1 cellular context compared by ENCODE assay signal in genomic region chr5:181217111-181217804, GRCh38.
TF ChIP-seq lines count a peak whose summit lies in the region.

No MANE protein-coding gene starts in this region.

TF ChIP-seq in HepG2, 621 proteins besides CTCF, POLR2A, EP300 and RAD21 (continued from another document and continues in another):
- TF ChIP-seq GLI4 (CRISPR knock-in tag; IDR thresholded peaks at IDR 0.05; ENCODE audit: borderline replicate concordance) = no peak; the same call in 1 of the 2 replicates
- TF ChIP-seq ZNF460 (CRISPR knock-in tag; IDR thresholded peaks at IDR 0.05; ENCODE audit: borderline replicate concordance) = no peak
- no peak for TF ChIP-seq ZNF563 (CRISPR knock-in tag; IDR thresholded peaks at IDR 0.05)
- no peak for TF ChIP-seq KLF13 (CRISPR knock-in tag; IDR thresholded peaks at IDR 0.05)
- no peak for TF ChIP-seq ZZZ3 (CRISPR knock-in tag; IDR thresholded peaks at IDR 0.05; ENCODE audit: borderline replicate concordance)
- no peak for TF ChIP-seq BHLHE40 (IDR thresholded peaks at IDR 0.05; ENCODE audit: low read length)
- no peak for TF ChIP-seq CHD4 (IDR thresholded peaks at IDR 0.05; ENCODE audit: borderline replicate concordance, low read length)
- no peak for TF ChIP-seq ZNF773 (CRISPR knock-in tag; IDR thresholded peaks at IDR 0.05; ENCODE audit: borderline replicate concordance)
- no peak for TF ChIP-seq MEIS2 (CRISPR knock-in tag; IDR thresholded peaks at IDR 0.05)
- TF ChIP-seq GFI1 (CRISPR knock-in tag; IDR thresholded peaks at IDR 0.05; ENCODE audit: borderline replicate concordance) = no peak
- no peak for TF ChIP-seq ZNF704 (CRISPR knock-in tag; IDR thresholded peaks at IDR 0.05; ENCODE audit: borderline replicate concordance)
- TF ChIP-seq NR0B2 (CRISPR knock-in tag; IDR thresholded peaks at IDR 0.05) = peak; percentile 64; the same call in 1 of the 2 replicates
- TF ChIP-seq BRF2 (CRISPR knock-in tag; IDR thresholded peaks at IDR 0.05) = no peak
- TF ChIP-seq ZNF296 (CRISPR knock-in tag; conservative IDR thresholded peaks at IDR 0.05) = no peak
- no peak for TF ChIP-seq BORCS8-MEF2B (CRISPR knock-in tag; IDR thresholded peaks at IDR 0.05)
- no peak for TF ChIP-seq ZNF644 (CRISPR knock-in tag; IDR thresholded peaks at IDR 0.05; ENCODE audit: low read depth)
- TF ChIP-seq PHB2 (IDR thresholded peaks at IDR 0.05; ENCODE audit: partially characterized antibody) = no peak
- TF ChIP-seq HMG20A (CRISPR knock-in tag; IDR thresholded peaks at IDR 0.05; ENCODE audit: borderline replicate concordance) = no peak
- no peak for TF ChIP-seq PHF20 (CRISPR knock-in tag; IDR thresholded peaks at IDR 0.05)
- TF ChIP-seq RFXANK (CRISPR knock-in tag; IDR thresholded peaks at IDR 0.05) = no peak
- TF ChIP-seq PAF1 (CRISPR knock-in tag; IDR thresholded peaks at IDR 0.05) = no peak
- no peak for TF ChIP-seq RXRA (CRISPR knock-in tag; IDR thresholded peaks at IDR 0.05)
- TF ChIP-seq SIX1 (CRISPR knock-in tag; IDR thresholded peaks at IDR 0.05; ENCODE audit: borderline replicate concordance) = no peak
- no peak for TF ChIP-seq JUN (CRISPR knock-in tag; IDR thresholded peaks at IDR 0.05)
- TF ChIP-seq SNRNP70 (IDR thresholded peaks at IDR 0.05; ENCODE audit: low read depth, low read length) = no peak
- no peak for TF ChIP-seq STAT5B (CRISPR knock-in tag; IDR thresholded peaks at IDR 0.05)
- TF ChIP-seq THRA (CRISPR knock-in tag; IDR thresholded peaks at IDR 0.05; ENCODE audit: borderline replicate concordance) = no peak; the same call in 1 of the 2 replicates
- TF ChIP-seq ZNF577 (CRISPR knock-in tag; IDR thresholded peaks at IDR 0.05; ENCODE audit: borderline replicate concordance, low read depth) = no peak
- no peak for TF ChIP-seq EEA1 (CRISPR knock-in tag; IDR thresholded peaks at IDR 0.05; ENCODE audit: borderline replicate concordance)
- no peak for TF ChIP-seq MIER2 (CRISPR knock-in tag; IDR thresholded peaks at IDR 0.05)
- TF ChIP-seq SNAPC2 (CRISPR knock-in tag; IDR thresholded peaks at IDR 0.05) = no peak
- TF ChIP-seq RBFOX2 (IDR thresholded peaks at IDR 0.05; ENCODE audit: low read depth, low read length) = no peak
- TF ChIP-seq E2F5 (CRISPR knock-in tag; conservative IDR thresholded peaks at IDR 0.05) = no peak
- TF ChIP-seq HIVEP1 (CRISPR knock-in tag; IDR thresholded peaks at IDR 0.05) = peak; percentile 72; the same call in 1 of the 2 replicates
- no peak for TF ChIP-seq TP53 (CRISPR knock-in tag; conservative IDR thresholded peaks at IDR 0.05)
- no peak for TF ChIP-seq ZNF678 (CRISPR knock-in tag; IDR thresholded peaks at IDR 0.05)
- no peak for TF ChIP-seq XRCC5 (optimal IDR thresholded peaks at IDR 0.05; ENCODE audit: low read length)
- 0 out of 2 replicates have a peak, but pooled peaks have one; percentile 50 for TF ChIP-seq ZNF431 (CRISPR knock-in tag; IDR thresholded peaks at IDR 0.05; ENCODE audit: borderline replicate concordance, low read depth)
- TF ChIP-seq KMT2A (CRISPR knock-in tag; IDR thresholded peaks at IDR 0.05) = no peak; the same call in 1 of the 2 replicates
- no peak for TF ChIP-seq ELF4 (CRISPR knock-in tag; IDR thresholded peaks at IDR 0.05; ENCODE audit: borderline replicate concordance)
- TF ChIP-seq ZNF652 (CRISPR knock-in tag; IDR thresholded peaks at IDR 0.05; ENCODE audit: borderline replicate concordance, low read depth) = no peak
- TF ChIP-seq ZNF503 (CRISPR knock-in tag; IDR thresholded peaks at IDR 0.05) = no peak
- TF ChIP-seq GMEB1 (CRISPR knock-in tag; IDR thresholded peaks at IDR 0.05; ENCODE audit: borderline replicate concordance) = 0 out of 2 replicates have a peak, but pooled peaks have one; percentile 21
- TF ChIP-seq MLX (CRISPR knock-in tag; IDR thresholded peaks at IDR 0.05) = no peak
- no peak for TF ChIP-seq ZFYVE20 (CRISPR knock-in tag; IDR thresholded peaks at IDR 0.05; ENCODE audit: borderline replicate concordance, low read depth)
- TF ChIP-seq NFATC3 (CRISPR knock-in tag; IDR thresholded peaks at IDR 0.05) = no peak
- peak; percentile 72 for TF ChIP-seq ZFX (CRISPR knock-in tag; IDR thresholded peaks at IDR 0.05; ENCODE audit: low read depth)
- no peak; the same call in 1 of the 2 replicates for TF ChIP-seq ZNF580 (CRISPR knock-in tag; IDR thresholded peaks at IDR 0.05; ENCODE audit: borderline replicate concordance, low read depth)
- no peak for TF ChIP-seq NR2F6 (IDR thresholded peaks at IDR 0.05)
- no peak for TF ChIP-seq NR2F6 (CRISPR knock-in tag; IDR thresholded peaks at IDR 0.05)
- no peak for TF ChIP-seq NR2C2 (CRISPR knock-in tag; IDR thresholded peaks at IDR 0.05; ENCODE audit: borderline replicate concordance)
- no peak for TF ChIP-seq GZF1 (CRISPR knock-in tag; IDR thresholded peaks at IDR 0.05)
- TF ChIP-seq ZNF775 (CRISPR knock-in tag; IDR thresholded peaks at IDR 0.05; ENCODE audit: borderline replicate concordance) = no peak
- TF ChIP-seq ZNF18 (CRISPR knock-in tag; IDR thresholded peaks at IDR 0.05; ENCODE audit: insufficient replicate concordance) = no peak
- TF ChIP-seq ARNTL (CRISPR knock-in tag; IDR thresholded peaks at IDR 0.05) = no peak
- no peak for TF ChIP-seq ZFP62 (CRISPR knock-in tag; IDR thresholded peaks at IDR 0.05)
- no peak for TF ChIP-seq ZFP82 (CRISPR knock-in tag; IDR thresholded peaks at IDR 0.05; ENCODE audit: borderline replicate concordance)
- TF ChIP-seq MXD1 (CRISPR knock-in tag; IDR thresholded peaks at IDR 0.05) = peak; percentile 81; the same call in 1 of the 2 replicates
- TF ChIP-seq ZNF547 (CRISPR knock-in tag; IDR thresholded peaks at IDR 0.05) = no peak
- TF ChIP-seq WIZ (CRISPR knock-in tag; IDR thresholded peaks at IDR 0.05) = no peak
- TF ChIP-seq ZNF766 (CRISPR knock-in tag; IDR thresholded peaks at IDR 0.05; ENCODE audit: borderline replicate concordance) = 0 out of 2 replicates have a peak, but pooled peaks have one; percentile 37
- TF ChIP-seq ZNF136 (CRISPR knock-in tag; IDR thresholded peaks at IDR 0.05; ENCODE audit: low read depth) = no peak
- TF ChIP-seq HHEX (CRISPR knock-in tag; IDR thresholded peaks at IDR 0.05) = no peak
